In genomic region chr7:27138987-27139334, GRCh38 we compare ENCODE assay signal across 21 cellular contexts. TPM values are rescaled to one million over a fixed set of nuclear protein-coding genes. Genes with fewer than 3 reads are reported as not detected.
DNase-seq lines count a peak whose midpoint lies in the region; ATAC-seq and TF ChIP-seq lines count a peak whose summit lies in the region.
"Had no signal": no experiment of that assay in that cellular context is flagged by ENCODE, and none has a peak within 500 bp of the region (broad histone marks: within the 10 kb centered on the region; RNA-seq: fewer than 3 reads in every experiment).

No MANE protein-coding gene starts in this region.

- H3K4me1 Mint-ChIP-seq in neural progenitor cell = peaks cover 8% of the 10 kb centered on the region
- H3K4me1 Mint-ChIP-seq in type B pancreatic cell (ENCODE audit: unreplicated experiment) = peaks cover 36% of the 10 kb centered on the region

- H3K4me3 Mint-ChIP-seq in neural progenitor cell = no peak overlapping the region
- peak overlapping the region; percentile 99 for H3K4me3 Mint-ChIP-seq in type B pancreatic cell
- H3K4me3 Mint-ChIP-seq: B cell; stimulated activated effector memory CD8-positive, alpha-beta T cell treated with anti-CD3 and anti-CD28 coated beads, Interleukin-12 subunit alpha, Interleukin-12 subunit beta, amount 100 ng/mL, for 72 hours had no signal

- ATAC-seq in gastroesophageal sphincter = no peak
- ATAC-seq in HG03520 (IDR thresholded peaks at IDR 0.05; ENCODE audit: unreplicated experiment) = no peak
- ATAC-seq in GM21723 (IDR thresholded peaks at IDR 0.05; ENCODE audit: unreplicated experiment) = no peak
- ATAC-seq: foreskin keratinocyte; right cardiac atrium; stimulated activated effector memory CD8-positive, alpha-beta T cell treated with anti-CD3 and anti-CD28 coated beads, Interleukin-12 subunit alpha, Interleukin-12 subunit beta, amount 100 ng/mL, for 72 hours had no signal

- no peaks in the 10 kb centered on the region for H3F3A ChIP-seq in neural progenitor cell (ENCODE audit: low read depth)

- H3K79me2 ChIP-seq in neural progenitor cell (ENCODE audit: low read depth) = no peaks in the 10 kb centered on the region

- H3K27me3 Mint-ChIP-seq in neural progenitor cell (ENCODE audit: insufficient read depth, low read depth) = peaks cover 92% of the 10 kb centered on the region
- peaks cover 48% of the 10 kb centered on the region for H3K27me3 Mint-ChIP-seq in type B pancreatic cell

- WGBS in gastroesophageal sphincter (ENCODE audit: low coverage in 1 of 2), 2 donors = 34 to 38% methylated on average over 3 to 5 of the region's 11 CpGs

- peaks cover 9% of the 10 kb centered on the region for H3K36me3 ChIP-seq in SJSA1
- no peaks in the 10 kb centered on the region for H3K36me3 ChIP-seq in gastroesophageal sphincter
- no peaks in the 10 kb centered on the region for H3K36me3 ChIP-seq in neural progenitor cell
- H3K36me3 ChIP-seq: brain microvascular endothelial cell, WERI-Rb-1 had no signal

- no peak overlapping the region for H2AFZ ChIP-seq in neural progenitor cell (replicated peaks)

- peaks cover 95% of the 10 kb centered on the region for H4K20me1 ChIP-seq in neural progenitor cell (ENCODE audit: low read depth)

- H3K27ac Mint-ChIP-seq in neural progenitor cell (no peak overlapping the region), type B pancreatic cell (peak overlapping the region; percentile 94)
- H3K27ac Mint-ChIP-seq: B cell; stimulated activated effector memory CD8-positive, alpha-beta T cell treated with anti-CD3 and anti-CD28 coated beads, Interleukin-12 subunit alpha, Interleukin-12 subunit beta, amount 100 ng/mL, for 72 hours had no signal

- H3K4me1 ChIP-seq in SJSA1 (replicated peaks) (peaks cover 52% of the 10 kb centered on the region), gastroesophageal sphincter (peaks cover 12 to 75% (median 12%) of the 10 kb centered on the region in 3 donors), neural progenitor cell (peaks cover 10% of the 10 kb centered on the region)

- H3K27me3 ChIP-seq in SJSA1 (replicated peaks) = no peaks in the 10 kb centered on the region
- no peaks in the 10 kb centered on the region for H3K27me3 ChIP-seq in gastroesophageal sphincter
- H3K27me3 ChIP-seq in neural progenitor cell = peaks cover 100% of the 10 kb centered on the region
- H3K27me3 ChIP-seq: foreskin keratinocyte had no signal

- no peak overlapping the region for H3K9ac ChIP-seq in neural progenitor cell

- H3K4me2 ChIP-seq in neural progenitor cell = peak overlapping the region; percentile 51

- H3K9me3 ChIP-seq in SJSA1 (replicated peaks) = no peaks in the 10 kb centered on the region
- no peaks in the 10 kb centered on the region for H3K9me3 ChIP-seq in gastroesophageal sphincter
- H3K9me3 ChIP-seq in neural progenitor cell (ENCODE audit: low read depth) = no peaks in the 10 kb centered on the region
- H3K9me3 ChIP-seq: HAP-1 had no signal

- no peak for TF ChIP-seq POLR2A in gastroesophageal sphincter (IDR thresholded peaks at IDR 0.05)

- H3K4me3 ChIP-seq in SJSA1 = no peak overlapping the region
- peak overlapping the region; percentile 31 to 94 for H3K4me3 ChIP-seq in gastroesophageal sphincter
- no peak overlapping the region for H3K4me3 ChIP-seq in neural progenitor cell
- H3K4me3 ChIP-seq: HAP-1 had no signal

- no peak for DNase-seq in SJSA1 (ENCODE audit: low read depth in 1 of 2, low spot score in 2 of 2)
- DNase-seq in neural progenitor cell (ENCODE audit: low spot score) = no peak
- no peak for DNase-seq in type B pancreatic cell (ENCODE audit: extremely low spot score, unreplicated experiment)
- no peak for DNase-seq in NCI-H2029 treated with DMSO at 0.1 percent for 48 hours (lab: John Stamatoyannopoulos, UW)
- DNase-seq: activated gamma-delta T cell treated with Interleukin-2 at 50 U/mL for 16 hours, brain microvascular endothelial cell, DMS153, foreskin keratinocyte, KBM-7, NCI-H1417 treated with DMSO at 0.1 percent for 48 hours, NCI-H226, OCI-M1, right cardiac atrium, SW 1271, WERI-Rb-1 had no signal

- peak overlapping the region; percentile 5; the same call in 1 of the 2 replicates for H3K27ac ChIP-seq in SJSA1
- peak overlapping the region; percentile 90 to 100 (median 98) for H3K27ac ChIP-seq in gastroesophageal sphincter
- H3K27ac ChIP-seq in neural progenitor cell = no peak overlapping the region
- H3K27ac ChIP-seq: brain microvascular endothelial cell, foreskin keratinocyte, WERI-Rb-1 had no signal

- H3K36me3 Mint-ChIP-seq in neural progenitor cell (peaks cover 1% of the 10 kb centered on the region), type B pancreatic cell (peaks cover 35% of the 10 kb centered on the region)
- H3K36me3 Mint-ChIP-seq: stimulated activated effector memory CD8-positive, alpha-beta T cell treated with anti-CD3 and anti-CD28 coated beads, Interleukin-12 subunit alpha, Interleukin-12 subunit beta, amount 100 ng/mL, for 72 hours had no signal

- H3K9me3 Mint-ChIP-seq in neural progenitor cell (peaks cover 11% of the 10 kb centered on the region), type B pancreatic cell (no peaks in the 10 kb centered on the region)
- H3K9me3 Mint-ChIP-seq: stimulated activated effector memory CD8-positive, alpha-beta T cell treated with anti-CD3 and anti-CD28 coated beads, Interleukin-12 subunit alpha, Interleukin-12 subunit beta, amount 100 ng/mL, for 72 hours had no signal

- TF ChIP-seq CTCF in gastroesophageal sphincter (IDR thresholded peaks at IDR 0.05) (no peak), neural progenitor cell (IDR thresholded peaks at IDR 0.05) (no peak), type B pancreatic cell (conservative IDR thresholded peaks at IDR 0.05) (no peak)

- no peak for TF ChIP-seq EP300 in gastroesophageal sphincter (IDR thresholded peaks at IDR 0.05)

RNA-seq across cellular contexts. Expression of gene HOXA5, which starts 4.5 kb away (rescaled TPM):
- 0.79 and 0.81 TPM in 2 replicates for total RNA-seq in SJSA1 (2014; rRNA removed; shearing (Covaris generic))
- total RNA-seq in gastroesophageal sphincter = 10 to 100 TPM; 11.0 to 34.6 (median 29.3) TPM
- total RNA-seq in neural progenitor cell (ENCODE audit: low replicate concordance) = not detected in 2 replicates
- 55.0 and 77.7 TPM in 2 replicates for total RNA-seq in type B pancreatic cell (ENCODE audit: low replicate concordance)
- total RNA-seq: B cell had no signal

RNA-seq across cellular contexts. Expression of gene HOXA4, which starts 8.4 kb away (rescaled TPM):
- total RNA-seq in SJSA1 (2014; rRNA removed; shearing (Covaris generic)) = 0.58 TPM in 1 of 2 replicates, not detected in the other
- total RNA-seq in gastroesophageal sphincter (10 to 100 TPM in 3 of 4 donors, 1 to 10 TPM in 1; 8.6 to 20.2 (median 15.3) TPM), neural progenitor cell (ENCODE audit: low replicate concordance) (not detected in 2 replicates), type B pancreatic cell (ENCODE audit: low replicate concordance) (28.5 and 37.6 TPM in 2 replicates)
- total RNA-seq: B cell had no signal

RNA-seq across cellular contexts. Expression of gene HOXA6, which starts 8.6 kb away (rescaled TPM):
- total RNA-seq in SJSA1 (2014; rRNA removed; shearing (Covaris generic)) = 0.79 TPM in 1 of 2 replicates, not detected in the other
- total RNA-seq in gastroesophageal sphincter (10 to 100 TPM in 1 of 4 donors, under 1 TPM in 1, not detected in 2; 0.46 to 12.7 TPM), neural progenitor cell (ENCODE audit: low replicate concordance) (not detected in 2 replicates), type B pancreatic cell (ENCODE audit: low replicate concordance) (4.2 and 10.9 TPM in 2 replicates)
- total RNA-seq: right cardiac atrium had no signal

RNA-seq across cellular contexts. Expression of gene HOXA3, which starts 13.4 kb away (rescaled TPM):
- 0.13 and 1.8 TPM in 2 replicates for total RNA-seq in SJSA1 (2014; rRNA removed; shearing (Covaris generic))
- total RNA-seq in gastroesophageal sphincter (10 to 100 TPM in 2 of 4 donors, 1 to 10 TPM in 2; 6.4 to 22.6 (median 10.3) TPM), neural progenitor cell (ENCODE audit: low replicate concordance) (not detected in 2 replicates), type B pancreatic cell (ENCODE audit: low replicate concordance) (40.5 and 92.8 TPM in 2 replicates)
- total RNA-seq: B cell had no signal

RNA-seq across cellular contexts. Expression of gene HOXA7, which starts 17.5 kb away (rescaled TPM):
- total RNA-seq in SJSA1 (2014; rRNA removed; shearing (Covaris generic)) = 0.09 and 2.9 TPM in 2 replicates
- 1 to 10 TPM in 3 of 4 donors, under 1 TPM in 1; 0.85 to 5.1 (median 1.4) TPM for total RNA-seq in gastroesophageal sphincter
- not detected in 2 replicates for total RNA-seq in neural progenitor cell (ENCODE audit: low replicate concordance)
- total RNA-seq in type B pancreatic cell (ENCODE audit: low replicate concordance) = 3.2 and 6.2 TPM in 2 replicates
- total RNA-seq: B cell, right cardiac atrium had no signal

Comparison
In these comparisons a context has a peak if more than half of its experiments do, and no peak if none do; other contexts are left out.
1. H3K4me3 ChIP-seq: peak in gastroesophageal sphincter (2 of 2); none in SJSA1 (single experiment) and neural progenitor cell (single experiment).